Comparison of ENCODE assay signal across 32 cellular contexts in genomic region chr5:88281322-88281721, GRCh38.
"Had no signal": no experiment of that assay in that cellular context is flagged by ENCODE, and none has a peak within 500 bp of the region (broad histone marks: within the 10 kb centered on the region; RNA-seq: fewer than 3 reads in every experiment).

No MANE protein-coding gene starts in this region.

- H3K36me3 ChIP-seq: WERI-Rb-1 had no signal

- H3K27me3 ChIP-seq: body of pancreas, breast epithelium, SJCRH30 had no signal

- H3K27ac ChIP-seq: body of pancreas, breast epithelium, KMS-11, SJCRH30, SK-N-MC, WERI-Rb-1 had no signal

- H3K4me1 ChIP-seq: body of pancreas, breast epithelium, SJCRH30 had no signal

- H3K4me3 ChIP-seq: body of pancreas, breast epithelium, SJCRH30, SK-N-MC had no signal

- ATAC-seq: activated CD8-positive, alpha-beta memory T cell treated with anti-CD3 and anti-CD28 coated beads, Interleukin-2, amount 10 ng/mL, durations not matched to agents 7 days and 5 days; body of pancreas; Panc1 had no signal

- H3K9me3 ChIP-seq: body of pancreas, breast epithelium, SJCRH30 had no signal

- H3K9me3 Mint-ChIP-seq: activated CD4-positive, alpha-beta memory T cell treated with anti-CD3 and anti-CD28 coated beads, Interleukin-2, amount 10 ng/mL, durations not matched to agents 7 days and 5 days; activated naive CD4-positive, alpha-beta T cell treated with anti-CD3 and anti-CD28 coated beads, Interleukin-2, amount 50 U/mL, for 24 hours; activated naive CD8-positive, alpha-beta T cell treated with anti-CD3 and anti-CD28 coated beads, Interleukin-2, amount 10 ng/mL, durations not matched to agents 7 days and 5 days; activated T-helper 2 cell treated with anti-CD3 and anti-CD28 coated beads, Interferon-gamma antibody, Interleukin-2, Interleukin-4, amounts not matched to agents 10 μg/mL and 5 μg/mL and 100 μg/mL, durations not matched to agents 14 hours and 24 hours and 36 hours had no signal

- H3K27ac Mint-ChIP-seq: activated CD4-positive, alpha-beta memory T cell treated with anti-CD3 and anti-CD28 coated beads, Interleukin-2, amount 10 ng/mL, durations not matched to agents 7 days and 5 days; activated CD8-positive, alpha-beta memory T cell treated with anti-CD3 and anti-CD28 coated beads, Interleukin-2, amount 10 ng/mL, durations not matched to agents 7 days and 5 days; activated naive CD4-positive, alpha-beta T cell treated with anti-CD3 and anti-CD28 coated beads, Interleukin-2, amount 50 U/mL, for 24 hours; activated naive CD8-positive, alpha-beta T cell treated with anti-CD3 and anti-CD28 coated beads, Interleukin-2, amount 10 ng/mL, durations not matched to agents 7 days and 5 days; activated T-helper 2 cell treated with anti-CD3 and anti-CD28 coated beads, Interferon-gamma antibody, Interleukin-2, Interleukin-4, amounts not matched to agents 10 μg/mL and 5 μg/mL and 100 μg/mL, durations not matched to agents 14 hours and 24 hours and 36 hours had no signal

- H3K4me1 Mint-ChIP-seq: activated CD8-positive, alpha-beta memory T cell treated with anti-CD3 and anti-CD28 coated beads, Interleukin-2, amount 10 ng/mL, durations not matched to agents 7 days and 5 days had no signal

- H3K27me3 Mint-ChIP-seq: activated CD4-positive, alpha-beta memory T cell treated with anti-CD3 and anti-CD28 coated beads, Interleukin-2, amount 10 ng/mL, durations not matched to agents 7 days and 5 days; activated CD8-positive, alpha-beta memory T cell treated with anti-CD3 and anti-CD28 coated beads, Interleukin-2, amount 10 ng/mL, durations not matched to agents 7 days and 5 days; activated naive CD4-positive, alpha-beta T cell treated with anti-CD3 and anti-CD28 coated beads, Interleukin-2, amount 50 U/mL, for 24 hours; activated naive CD8-positive, alpha-beta T cell treated with anti-CD3 and anti-CD28 coated beads, Interleukin-2, amount 10 ng/mL, durations not matched to agents 7 days and 5 days had no signal

- H3K4me3 Mint-ChIP-seq: activated CD4-positive, alpha-beta memory T cell treated with anti-CD3 and anti-CD28 coated beads, Interleukin-2, amount 10 ng/mL, durations not matched to agents 7 days and 5 days; activated CD8-positive, alpha-beta memory T cell treated with anti-CD3 and anti-CD28 coated beads, Interleukin-2, amount 10 ng/mL, durations not matched to agents 7 days and 5 days; activated naive CD4-positive, alpha-beta T cell treated with anti-CD3 and anti-CD28 coated beads, Interleukin-2, amount 50 U/mL, for 24 hours; activated naive CD8-positive, alpha-beta T cell treated with anti-CD3 and anti-CD28 coated beads, Interleukin-2, amount 10 ng/mL, durations not matched to agents 7 days and 5 days had no signal

- DNase-seq: activated CD4-positive, alpha-beta memory T cell treated with anti-CD3 and anti-CD28 coated beads, Interleukin-2, amount 10 ng/mL, durations not matched to agents 7 days and 5 days; activated CD4-positive, alpha-beta T cell treated with anti-CD3 and anti-CD28 coated beads for 1 hour; activated CD4-positive, alpha-beta T cell treated with anti-CD3 and anti-CD28 coated beads for 48 hours; activated CD4-positive, CD25-positive, alpha-beta regulatory T cell; activated CD8-positive, alpha-beta memory T cell treated with anti-CD3 and anti-CD28 coated beads for 24 hours; activated CD8-positive, alpha-beta memory T cell treated with anti-CD3 and anti-CD28 coated beads, Interleukin-2, amount 10 ng/mL, durations not matched to agents 7 days and 5 days; activated CD8-positive, alpha-beta memory T cell treated with anti-CD3 and anti-CD28 coated beads, Interleukin-2, amount 50 U/mL, for 48 hours; activated gamma-delta T cell; activated naive CD4-positive, alpha-beta T cell treated with Interleukin-2 at 50 U/mL for 16 hours; activated naive CD8-positive, alpha-beta T cell treated with anti-CD3 and anti-CD28 coated beads, Interleukin-2, amount 10 ng/mL, durations not matched to agents 7 days and 5 days; body of pancreas; caudate nucleus; NCI-H1048; NCI-H1105 treated with DMSO at 0.1 percent for 48 hours; NCI-H1436; NCI-H1694; NCI-H1930; NCI-H2081 treated with DMSO at 0.1 percent for 48 hours; NCI-H226; NCI-H446 treated with DMSO at 0.1 percent for 48 hours; NCI-H524; NCI-H69; SHP77; SJCRH30; T1000; WERI-Rb-1 had no signal
